Comparison of ENCODE assay signal across 19 cellular contexts in genomic region chr9:130120832-130121231, GRCh38. TPM values are rescaled to one million over a fixed set of nuclear protein-coding genes. Genes with fewer than 3 reads are reported as not detected.
DNase-seq lines count a peak whose midpoint lies in the region; ATAC-seq and TF ChIP-seq lines count a peak whose summit lies in the region.
"Had no signal": no experiment of that assay in that cellular context is flagged by ENCODE, and none has a peak within 500 bp of the region (broad histone marks: within the 10 kb centered on the region; RNA-seq: fewer than 3 reads in every experiment).

No MANE protein-coding gene starts in this region.

- no peak overlapping the region for H2AFZ ChIP-seq in neural progenitor cell (replicated peaks)
- H2AFZ ChIP-seq: PC-9 had no signal

- no peak overlapping the region for H3K9ac ChIP-seq in neural progenitor cell

- H3K9me2 ChIP-seq in DOHH2 (replicated peaks; ENCODE audit: control insufficient read depth, low read length): no peaks in the 10 kb centered on the region

- H3K4me3 Mint-ChIP-seq in HFFc6: no peak overlapping the region
- H3K4me3 Mint-ChIP-seq in glutamatergic neuron (ENCODE audit: unreplicated experiment): no peak overlapping the region
- H3K4me3 Mint-ChIP-seq in neural progenitor cell: no peak overlapping the region
- H3K4me3 Mint-ChIP-seq: CD14-positive monocyte had no signal

- TF ChIP-seq CTCF in DOHH2 (IDR thresholded peaks at IDR 0.05; ENCODE audit: low read depth, low read length, poor library complexity, severe bottlenecking) (no peak), HFFc6 (IDR thresholded peaks at IDR 0.05) (no peak), glutamatergic neuron (IDR thresholded peaks at IDR 0.05; ENCODE audit: partially characterized antibody, unreplicated experiment) (no peak), neural progenitor cell (IDR thresholded peaks at IDR 0.05) (no peak)

- H4K20me1 ChIP-seq in DOHH2 (ENCODE audit: control insufficient read depth, insufficient read depth, low read depth, low read length): no peaks in the 10 kb centered on the region
- H4K20me1 ChIP-seq in neural progenitor cell (ENCODE audit: low read depth): peaks cover 9% of the 10 kb centered on the region

- no peak for DNase-seq in HFFc6
- DNase-seq in glutamatergic neuron: no peak
- DNase-seq in neural progenitor cell (ENCODE audit: low spot score): no peak
- DNase-seq in GM03348 (ENCODE audit: low spot score): no peak
- DNase-seq in hepatic stellate cell (ENCODE audit: low spot score): no peak
- DNase-seq: ACHN, AML-193, NCI-H1105, NCI-H1694 treated with DMSO at 0.1 percent for 48 hours, NCI-H2107, NCI-H446, NCI-H69, PC-9, SJCRH30 had no signal

- H3K4me1 Mint-ChIP-seq in HFFc6 (ENCODE audit: low read depth): peaks cover 23% of the 10 kb centered on the region
- H3K4me1 Mint-ChIP-seq in glutamatergic neuron (ENCODE audit: low read depth, unreplicated experiment): peaks cover 58% of the 10 kb centered on the region
- H3K4me1 Mint-ChIP-seq in neural progenitor cell: peaks cover 45% of the 10 kb centered on the region
- H3K4me1 Mint-ChIP-seq: CD14-positive monocyte had no signal

- H3K27me3 ChIP-seq in DOHH2 (ENCODE audit: control insufficient read depth, low read length) (no peaks in the 10 kb centered on the region), neural progenitor cell (no peaks in the 10 kb centered on the region)
- H3K27me3 ChIP-seq: SJCRH30 had no signal

- H3K4me3 ChIP-seq in DOHH2 (ENCODE audit: low read length) (no peak overlapping the region), neural progenitor cell (no peak overlapping the region)
- H3K4me3 ChIP-seq: PC-9, SJCRH30 had no signal

- H3K36me3 ChIP-seq in DOHH2 (ENCODE audit: control insufficient read depth, low read length) (0 out of 2 replicates have a peak, but pooled peaks cover 3% of the 10 kb centered on the region), neural progenitor cell (no peaks in the 10 kb centered on the region)
- H3K36me3 ChIP-seq: SJCRH30 had no signal

- peaks cover 79% of the 10 kb centered on the region for H3K4me1 ChIP-seq in DOHH2 (ENCODE audit: control insufficient read depth, low read length)
- peaks cover 34% of the 10 kb centered on the region for H3K4me1 ChIP-seq in neural progenitor cell

- H3K27ac ChIP-seq in DOHH2 (ENCODE audit: low read depth, low read length): peak overlapping the region; percentile 91
- H3K27ac ChIP-seq in neural progenitor cell: no peak overlapping the region
- H3K27ac ChIP-seq: HL-60, PC-9 had no signal

- H3F3A ChIP-seq in DOHH2 (ENCODE audit: control insufficient read depth, insufficient read depth): peaks cover 33% of the 10 kb centered on the region
- H3F3A ChIP-seq in neural progenitor cell (ENCODE audit: low read depth): peaks cover 21% of the 10 kb centered on the region

- H3K36me3 Mint-ChIP-seq in HFFc6 (ENCODE audit: low read depth): peaks cover 20% of the 10 kb centered on the region; the same call in 1 of the 2 replicates
- no peaks in the 10 kb centered on the region for H3K36me3 Mint-ChIP-seq in glutamatergic neuron (ENCODE audit: unreplicated experiment)
- H3K36me3 Mint-ChIP-seq in neural progenitor cell: peaks cover 17% of the 10 kb centered on the region

- H3K27me3 Mint-ChIP-seq in HFFc6 (ENCODE audit: insufficient read depth) (peaks cover 3% of the 10 kb centered on the region), glutamatergic neuron (ENCODE audit: unreplicated experiment) (peaks cover 12% of the 10 kb centered on the region), neural progenitor cell (ENCODE audit: insufficient read depth, low read depth) (peaks cover 5% of the 10 kb centered on the region)

- H3K79me2 ChIP-seq in DOHH2 (ENCODE audit: control insufficient read depth, low read length) (no peaks in the 10 kb centered on the region), neural progenitor cell (ENCODE audit: low read depth) (no peaks in the 10 kb centered on the region)

- H3K4me2 ChIP-seq in DOHH2 (ENCODE audit: low read length) (peak overlapping the region; percentile 63), neural progenitor cell (no peak overlapping the region)
- H3K4me2 ChIP-seq: PC-9 had no signal

- H3K27ac Mint-ChIP-seq in HFFc6 (0 out of 2 replicates have a peak overlapping the region, but pooled peaks have one; percentile 29), glutamatergic neuron (ENCODE audit: unreplicated experiment) (peak overlapping the region; percentile 86), neural progenitor cell (peak overlapping the region; percentile 28)

- no peaks in the 10 kb centered on the region for H3K9me3 Mint-ChIP-seq in HFFc6
- H3K9me3 Mint-ChIP-seq in glutamatergic neuron (ENCODE audit: unreplicated experiment): peaks cover 3% of the 10 kb centered on the region
- no peaks in the 10 kb centered on the region for H3K9me3 Mint-ChIP-seq in neural progenitor cell
- H3K9me3 Mint-ChIP-seq: CD14-positive monocyte had no signal

- H3K9me3 ChIP-seq in DOHH2 (ENCODE audit: control insufficient read depth, insufficient read depth, low read length) (no peaks in the 10 kb centered on the region), neural progenitor cell (ENCODE audit: low read depth) (no peaks in the 10 kb centered on the region)
- H3K9me3 ChIP-seq: SJCRH30 had no signal

- ATAC-seq in GM19397 (IDR thresholded peaks at IDR 0.05; ENCODE audit: unreplicated experiment): no peak
- ATAC-seq: HCT116 had no signal

RNA-seq across cellular contexts. Expression of gene NCS1, which starts 51.4 kb away (rescaled TPM):
- 100 to 1,000 TPM in 4 of 6 experiments, 10 to 100 TPM in 2; 96.5 to 108 (median 104) TPM for total RNA-seq in HFFc6 (2021; fragmentation: NEBNext Ultra II Directional; extraction: Animal tissue kit (Norgen Biotek cat#: 25700))
- 312 TPM for total RNA-seq in glutamatergic neuron (ENCODE audit: unreplicated experiment)
- 16.0 and 28.5 TPM in 2 replicates for total RNA-seq in neural progenitor cell (ENCODE audit: low replicate concordance)

Comparison
In these comparisons a context has a peak if more than half of its experiments do, and no peak if none do; other contexts are left out.
1. H3K27ac Mint-ChIP-seq: peak in every context shown above with its lines; median percentile 86 in glutamatergic neuron; 29 in HFFc6; 28 in neural progenitor cell.